Comparison of ENCODE assay signal across 34 cellular contexts in genomic region chr7:34084651-34085050, GRCh38.
"Had no signal": no experiment of that assay in that cellular context is flagged by ENCODE, and none has a peak within 500 bp of the region (broad histone marks: within the 10 kb centered on the region; RNA-seq: fewer than 3 reads in every experiment).

No MANE protein-coding gene starts in this region.

- H3K4me3 ChIP-seq: MG63 had no signal

- H3K9me3 ChIP-seq: MG63 had no signal

- H3K4me2 ChIP-seq: KMS-11 had no signal

- H3K27me3 ChIP-seq: MG63 had no signal

- H3K27ac ChIP-seq: KMS-11 had no signal

- DNase-seq: Karpas-422, Kasumi-1, MG63, MM.1S, MV-4-11, NCI-H1048, NCI-H1092, NCI-H1092 treated with DMSO at 0.1 percent for 48 hours, NCI-H1105, NCI-H1105 treated with DMSO at 0.1 percent for 48 hours, NCI-H1417, NCI-H1417 treated with DMSO at 0.1 percent for 48 hours, NCI-H1436, NCI-H1436 treated with DMSO at 0.1 percent for 48 hours, NCI-H146, NCI-H1694, NCI-H1694 treated with DMSO at 0.1 percent for 48 hours, NCI-H187, NCI-H187 treated with DMSO at 0.1 percent for 48 hours, NCI-H1930, NCI-H2029, NCI-H2029 treated with DMSO at 0.1 percent for 48 hours, NCI-H2081, NCI-H2081 treated with DMSO at 0.1 percent for 48 hours, NCI-H2107, NCI-H2171, NCI-H2171 treated with DMSO at 0.1 percent for 48 hours, NCI-H2227 treated with DMSO at 0.1 percent for 48 hours, NCI-H226, NCI-H345, NCI-H446, NCI-H446 treated with DMSO at 0.1 percent for 48 hours, NCI-H510A had no signal

- H3K9ac ChIP-seq: KMS-11 had no signal
